In the genomic region with DNA sequence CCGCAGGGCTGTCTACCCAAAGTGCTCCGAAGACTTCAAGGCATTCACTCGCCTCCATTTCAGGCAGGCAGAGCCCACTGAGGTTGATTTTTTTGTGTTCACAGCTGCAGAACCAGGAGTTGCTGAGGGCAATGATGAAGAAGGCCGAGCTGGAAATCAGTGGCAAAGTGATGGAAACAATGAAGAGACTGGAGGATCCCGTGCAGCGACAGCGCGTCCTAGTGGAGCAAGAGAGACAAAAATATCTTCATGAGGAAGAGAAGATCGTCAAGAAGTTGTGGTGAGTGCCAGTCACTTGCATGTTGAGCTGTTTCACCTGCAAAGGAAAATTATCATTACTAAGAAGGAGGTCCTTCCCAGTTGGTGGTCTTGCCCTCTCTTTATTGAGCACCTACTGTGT, we compare ENCODE assay signal across 8 cellular contexts.
DNase-seq lines count a peak whose midpoint lies in the region; ATAC-seq, FAIRE-seq and TF ChIP-seq lines count a peak whose summit lies in the region.

No MANE protein-coding gene starts in this region.

- H3K36me3 ChIP-seq in ascending aorta = peaks cover 2 to 8% of the 10 kb centered on the region in 2 donors

- no peaks in the 10 kb centered on the region for H3K4me1 ChIP-seq in ascending aorta

- in situ Hi-C loops in GM13976 (cut with MboI; ENCODE audit: low sequenced_read_pairs, unreplicated experiment) = no loop called here

- TF ChIP-seq CTCF in ascending aorta (IDR thresholded peaks at IDR 0.05) (peak in 2 of 3 experiments; percentile 9 to 35), GM13976 (IDR thresholded peaks at IDR 0.05; ENCODE audit: borderline replicate concordance, control extremely low read depth, extremely low read depth, insufficient read depth, missing control alignments) (no peak)

- intact Hi-C loops in ascending aorta (cut with DNase I) = loop anchor here (10.0 kb wide), 1 partner anchor 318 kb away; no protein-coding TSS in a partner anchor

- H3K9me3 ChIP-seq in ascending aorta = no peaks in the 10 kb centered on the region

- DNase-seq in AML-193 (lab: John Stamatoyannopoulos, UW) (peak; percentile 14 to 25), H54 (ENCODE audit: insufficient read length, low spot score) (peak; percentile 30), ascending aorta (ENCODE audit: low spot score in 2 of 2) (no peak), kidney tubule cell (ENCODE audit: low spot score) (peak; percentile 16), activated T-cell treated with anti-CD3 and anti-CD28 coated beads for 4 hours (no peak), GM13976 (ENCODE audit: low spot score) (no peak), NCI-H1092 treated with DMSO at 0.1 percent for 48 hours (lab: John Stamatoyannopoulos, UW) (no peak)

- H3K27ac ChIP-seq in ascending aorta = no peak overlapping the region

- peak; percentile 36 for FAIRE-seq in H54 (lab: Jason Lieb, UNC)

- H3K27me3 ChIP-seq in ascending aorta = no peaks in the 10 kb centered on the region

- H3K4me3 ChIP-seq in ascending aorta = no peak overlapping the region

- ATAC-seq in HG02623 (IDR thresholded peaks at IDR 0.05; ENCODE audit: unreplicated experiment) = no peak

- no peak for TF ChIP-seq POLR2A in H54 (IDR thresholded peaks at IDR 0.05; ENCODE audit: low read depth, low read length)

Comparison
In these comparisons a context has a peak if more than half of its experiments do, and no peak if none do; other contexts are left out.
1. DNase-seq: peak in AML-193 (2 of 2), H54 (single experiment) and kidney tubule cell (single experiment); none in ascending aorta (0 of 2), activated T-cell treated with anti-CD3 and anti-CD28 coated beads for 4 hours (single experiment), GM13976 (single experiment) and NCI-H1092 treated with DMSO at 0.1 percent for 48 hours (single experiment).